Comparison of ENCODE assay signal across 1 cellular context in genomic region chr15:55407949-55408766, GRCh38.
TF ChIP-seq lines count a peak whose summit lies in the region.

TSS of gene CCPG1 (minus strand) at chr15:55408359. CDS start at chr15:55389424, 18,935 bp downstream.
TSS of gene PIERCE2 (plus strand) at chr15:55408495. CDS start at chr15:55408769, 274 bp downstream.

TF ChIP-seq in HepG2, 621 proteins besides CTCF, POLR2A, EP300 and RAD21 (continued from another document and continues in another):
- TF ChIP-seq ZBTB10 (CRISPR knock-in tag; IDR thresholded peaks at IDR 0.05; ENCODE audit: borderline replicate concordance) = no peak
- peak; percentile 40; the same call in 1 of the 2 replicates for TF ChIP-seq ZNF776 (CRISPR knock-in tag; IDR thresholded peaks at IDR 0.05)
- peak; percentile 85 for TF ChIP-seq ZNF547 (CRISPR knock-in tag; IDR thresholded peaks at IDR 0.05)
- no peak for TF ChIP-seq ZNF557 (CRISPR knock-in tag; IDR thresholded peaks at IDR 0.05)
- peak; percentile 73; the same call in 1 of the 2 replicates for TF ChIP-seq ZNF253 (CRISPR knock-in tag; IDR thresholded peaks at IDR 0.05; ENCODE audit: borderline replicate concordance)
- no peak for TF ChIP-seq PREB (CRISPR knock-in tag; IDR thresholded peaks at IDR 0.05)
- no peak for TF ChIP-seq ZNF616 (CRISPR knock-in tag; IDR thresholded peaks at IDR 0.05; ENCODE audit: low read depth)
- TF ChIP-seq, protein P1, sequence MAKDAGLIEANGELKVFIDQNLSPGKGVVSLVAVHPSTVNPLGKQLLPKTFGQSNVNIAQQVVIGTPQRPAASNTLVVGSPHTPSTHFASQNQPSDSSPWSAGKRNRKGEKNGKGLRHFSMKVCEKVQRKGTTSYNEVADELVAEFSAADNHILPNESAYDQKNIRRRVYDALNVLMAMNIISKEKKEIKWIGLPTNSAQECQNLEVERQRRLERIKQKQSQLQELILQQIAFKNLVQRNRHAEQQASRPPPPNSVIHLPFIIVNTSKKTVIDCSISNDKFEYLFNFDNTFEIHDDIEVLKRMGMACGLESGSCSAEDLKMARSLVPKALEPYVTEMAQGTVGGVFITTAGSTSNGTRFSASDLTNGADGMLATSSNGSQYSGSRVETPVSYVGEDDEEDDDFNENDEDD (CRISPR knock-in tag; IDR thresholded peaks at IDR 0.05; ENCODE audit: borderline replicate concordance) = peak; percentile 71
- no peak for TF ChIP-seq MTERF4 (CRISPR knock-in tag; IDR thresholded peaks at IDR 0.05)
- TF ChIP-seq TBL1XR1 (IDR thresholded peaks at IDR 0.05; ENCODE audit: borderline replicate concordance, low read length, partially characterized antibody) = peak; percentile 46
- TF ChIP-seq ZBTB8A (CRISPR knock-in tag; IDR thresholded peaks at IDR 0.05; ENCODE audit: borderline replicate concordance, low read depth) = no peak; the same call in 1 of the 2 replicates
- no peak for TF ChIP-seq NFE2 (CRISPR knock-in tag; IDR thresholded peaks at IDR 0.05)
- no peak for TF ChIP-seq HIC2 (CRISPR knock-in tag; IDR thresholded peaks at IDR 0.05; ENCODE audit: low read depth)
- TF ChIP-seq ZNF143 (CRISPR knock-in tag; IDR thresholded peaks at IDR 0.05) = peak; percentile 93
- no peak for TF ChIP-seq MAFG (CRISPR knock-in tag; IDR thresholded peaks at IDR 0.05)
- no peak for TF ChIP-seq CEBPB (IDR thresholded peaks at IDR 0.05; ENCODE audit: borderline replicate concordance, low read depth, low read length)
- TF ChIP-seq CREM (IDR thresholded peaks at IDR 0.05) = peak; percentile 65; the same call in 1 of the 2 replicates
- 0 out of 2 replicates have a peak, but pooled peaks have one; percentile 20 for TF ChIP-seq CREM (CRISPR knock-in tag; IDR thresholded peaks at IDR 0.05)
- peak; percentile 86 for TF ChIP-seq POGZ (CRISPR knock-in tag; IDR thresholded peaks at IDR 0.05)
- no peak for TF ChIP-seq ZNF512B (CRISPR knock-in tag; IDR thresholded peaks at IDR 0.05; ENCODE audit: borderline replicate concordance)
- no peak for TF ChIP-seq ZNF660 (CRISPR knock-in tag; IDR thresholded peaks at IDR 0.05; ENCODE audit: borderline replicate concordance, low read depth)
- peak; percentile 58 for TF ChIP-seq TEAD3 (CRISPR knock-in tag; optimal IDR thresholded peaks at IDR 0.05; ENCODE audit: borderline replicate concordance)
- TF ChIP-seq PHB2 (IDR thresholded peaks at IDR 0.05; ENCODE audit: partially characterized antibody) = no peak
- no peak; the same call in 1 of the 2 replicates for TF ChIP-seq KDM5A (IDR thresholded peaks at IDR 0.05; ENCODE audit: borderline replicate concordance, low read length)
- peak; percentile 90; the same call in 1 of the 2 replicates for TF ChIP-seq ZNF567 (CRISPR knock-in tag; IDR thresholded peaks at IDR 0.05; ENCODE audit: borderline replicate concordance)
- no peak for TF ChIP-seq ZNF652 (CRISPR knock-in tag; IDR thresholded peaks at IDR 0.05; ENCODE audit: borderline replicate concordance, low read depth)
- 0 out of 2 replicates have a peak, but pooled peaks have one; percentile 80 for TF ChIP-seq SNAI1 (CRISPR knock-in tag; IDR thresholded peaks at IDR 0.05; ENCODE audit: borderline replicate concordance)
- TF ChIP-seq, protein P2, sequence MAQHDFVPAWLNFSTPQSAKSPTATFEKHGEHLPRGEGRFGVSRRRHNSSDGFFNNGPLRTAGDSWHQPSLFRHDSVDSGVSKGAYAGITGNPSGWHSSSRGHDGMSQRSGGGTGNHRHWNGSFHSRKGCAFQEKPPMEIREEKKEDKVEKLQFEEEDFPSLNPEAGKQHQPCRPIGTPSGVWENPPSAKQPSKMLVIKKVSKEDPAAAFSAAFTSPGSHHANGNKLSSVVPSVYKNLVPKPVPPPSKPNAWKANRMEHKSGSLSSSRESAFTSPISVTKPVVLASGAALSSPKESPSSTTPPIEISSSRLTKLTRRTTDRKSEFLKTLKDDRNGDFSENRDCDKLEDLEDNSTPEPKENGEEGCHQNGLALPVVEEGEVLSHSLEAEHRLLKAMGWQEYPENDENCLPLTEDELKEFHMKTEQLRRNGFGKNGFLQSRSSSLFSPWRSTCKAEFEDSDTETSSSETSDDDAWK (CRISPR knock-in tag; IDR thresholded peaks at IDR 0.05) = no peak
- TF ChIP-seq SALL1 (CRISPR knock-in tag; IDR thresholded peaks at IDR 0.05) = peak; percentile 69
- TF ChIP-seq PRPF4 (IDR thresholded peaks at IDR 0.05; ENCODE audit: low read depth, low read length, poor library complexity, severe bottlenecking) = no peak
- TF ChIP-seq RARA (CRISPR knock-in tag; IDR thresholded peaks at IDR 0.05) = no peak
- TF ChIP-seq ARNT2 (CRISPR knock-in tag; IDR thresholded peaks at IDR 0.05; ENCODE audit: low read depth) = peak; percentile 95
- TF ChIP-seq ZNF441 (CRISPR knock-in tag; IDR thresholded peaks at IDR 0.05; ENCODE audit: borderline replicate concordance) = peak; percentile 74
- no peak for TF ChIP-seq BCLAF1 (IDR thresholded peaks at IDR 0.05)
- TF ChIP-seq, protein P3, sequence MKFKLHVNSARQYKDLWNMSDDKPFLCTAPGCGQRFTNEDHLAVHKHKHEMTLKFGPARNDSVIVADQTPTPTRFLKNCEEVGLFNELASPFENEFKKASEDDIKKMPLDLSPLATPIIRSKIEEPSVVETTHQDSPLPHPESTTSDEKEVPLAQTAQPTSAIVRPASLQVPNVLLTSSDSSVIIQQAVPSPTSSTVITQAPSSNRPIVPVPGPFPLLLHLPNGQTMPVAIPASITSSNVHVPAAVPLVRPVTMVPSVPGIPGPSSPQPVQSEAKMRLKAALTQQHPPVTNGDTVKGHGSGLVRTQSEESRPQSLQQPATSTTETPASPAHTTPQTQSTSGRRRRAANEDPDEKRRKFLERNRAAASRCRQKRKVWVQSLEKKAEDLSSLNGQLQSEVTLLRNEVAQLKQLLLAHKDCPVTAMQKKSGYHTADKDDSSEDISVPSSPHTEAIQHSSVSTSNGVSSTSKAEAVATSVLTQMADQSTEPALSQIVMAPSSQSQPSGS (CRISPR knock-in tag; IDR thresholded peaks at IDR 0.05) = no peak
- no peak for TF ChIP-seq TSC22D2 (CRISPR knock-in tag; IDR thresholded peaks at IDR 0.05; ENCODE audit: borderline replicate concordance)
- no peak for TF ChIP-seq USF2 (IDR thresholded peaks at IDR 0.05; ENCODE audit: low read depth, low read length)
- no peak for TF ChIP-seq USF2 (CRISPR knock-in tag; IDR thresholded peaks at IDR 0.05; ENCODE audit: borderline replicate concordance)
- no peak for TF ChIP-seq BRD4 (CRISPR knock-in tag; IDR thresholded peaks at IDR 0.05)
- no peak for TF ChIP-seq MLLT10 (CRISPR knock-in tag; IDR thresholded peaks at IDR 0.05)
- peak; percentile 96 for TF ChIP-seq PITX1 (CRISPR knock-in tag; IDR thresholded peaks at IDR 0.05)
- TF ChIP-seq ZNF572 (CRISPR knock-in tag; IDR thresholded peaks at IDR 0.05) = no peak
- peak; percentile 87 for TF ChIP-seq HDAC1 (CRISPR knock-in tag; IDR thresholded peaks at IDR 0.05)
